Comparison of ENCODE assay signal across 8 cellular contexts in genomic region chr11:75351541-75352416, GRCh38. TPM values are rescaled to one million over a fixed set of nuclear protein-coding genes. Genes with fewer than 3 reads are reported as not detected.
DNase-seq lines count a peak whose midpoint lies in the region; ATAC-seq and TF ChIP-seq lines count a peak whose summit lies in the region.

Gene ARRB1 (minus strand): TSS chr11:75351661. CDS start chr11:75351607, 54 bp downstream.

- H3K9me3 ChIP-seq in HCT116 (ENCODE audit: control insufficient read depth in 1 of 2, insufficient read depth in 1 of 2, low read depth in 1 of 2, low read length in 2 of 2) (no peaks in the 10 kb centered on the region), cardiac muscle cell (ENCODE audit: low read depth) (no peaks in the 10 kb centered on the region), parathyroid adenoma (ENCODE audit: control insufficient read depth, low read length) (no peaks in the 10 kb centered on the region)

- peak; percentile 32 for TF ChIP-seq POLR2A in HCT116 (IDR thresholded peaks at IDR 0.05; ENCODE audit: borderline replicate concordance, extremely low read depth, insufficient read depth, insufficient read length)

- H3K27ac Mint-ChIP-seq in activated naive CD8-positive, alpha-beta T cell treated with anti-CD3 and anti-CD28 coated beads, Interleukin-2, amount 10 ng/mL, durations not matched to agents 7 days and 5 days: peak within 1 kb of the TSS; percentile 98

- H3K79me2 ChIP-seq in HCT116 (ENCODE audit: insufficient read depth, low read length): peaks cover 17% of the 10 kb centered on the region; the same call in 1 of the 2 replicates
- no peaks in the 10 kb centered on the region for H3K79me2 ChIP-seq in parathyroid adenoma

- H3K27ac ChIP-seq in HCT116 (ENCODE audit: low read depth, low read length) (peak within 1 kb of the TSS; percentile 79; the same call in 1 of the 2 replicates), cardiac muscle cell (peak within 1 kb of the TSS; percentile 52), parathyroid adenoma (peak within 1 kb of the TSS; percentile 29)

- H3K36me3 ChIP-seq in HCT116 (ENCODE audit: control insufficient read depth in 1 of 2, insufficient read depth in 2 of 2, low read length in 2 of 2): no peaks in the 10 kb centered on the region
- no peaks in the 10 kb centered on the region for H3K36me3 ChIP-seq in cardiac muscle cell
- no peaks in the 10 kb centered on the region for H3K36me3 ChIP-seq in parathyroid adenoma (ENCODE audit: control insufficient read depth, insufficient read depth, low read length)

- BruUV-seq in HCT116 (replicated peaks; lab: Mats Ljungman, UMichigan): TSS peak; percentile 71

- H3K4me2 ChIP-seq in HCT116 (ENCODE audit: low read length) (peak within 1 kb of the TSS; percentile 99), parathyroid adenoma (ENCODE audit: low read length) (peak within 1 kb of the TSS; percentile 74)

- intact Hi-C loops in HCT116 (cut with micrococcal nuclease): no loop called here

- H3K27me3 ChIP-seq in HCT116 (ENCODE audit: insufficient read depth, low read length) (no peaks in the 10 kb centered on the region), cardiac muscle cell (no peaks in the 10 kb centered on the region), parathyroid adenoma (ENCODE audit: control insufficient read depth, insufficient read depth, low read length) (no peaks in the 10 kb centered on the region)

- CTCF ChIA-PET in HCT116 (lab: Charles Lee): no interaction called here

- H3K4me1 ChIP-seq in HCT116 (ENCODE audit: control insufficient read depth in 1 of 2, insufficient read depth in 2 of 2, low read length in 2 of 2): peaks cover 19 to 59% of the 10 kb centered on the region in 2 experiments; a peak in 3 of 4 replicates
- peaks cover 31% of the 10 kb centered on the region for H3K4me1 ChIP-seq in cardiac muscle cell (ENCODE audit: low read depth)
- H3K4me1 ChIP-seq in parathyroid adenoma: no peaks in the 10 kb centered on the region

- peak within 1 kb of the TSS; percentile 85 for H3K9ac ChIP-seq in HCT116 (ENCODE audit: low read length)
- no peak within 1 kb of the TSS for H3K9ac ChIP-seq in parathyroid adenoma

- DNase-seq in AG08396 (ENCODE audit: low spot score) (peak; percentile 82), HCT116 (ENCODE audit: low read depth, low spot score) (no peak), SK-N-DZ (ENCODE audit: low spot score) (peak; percentile 85), cardiac muscle cell (ENCODE audit: low read depth in 1 of 2, low spot score in 1 of 2) (peak; percentile 70 to 77), cerebellar nuclear complex (lab: John Stamatoyannopoulos, UW) (no peak), NCI-H1105 (lab: John Stamatoyannopoulos, UW) (no peak)
- DNase-seq in activated naive CD8-positive, alpha-beta T cell treated with anti-CD3 and anti-CD28 coated beads, Interleukin-2, amount 10 ng/mL, durations not matched to agents 7 days and 5 days: peak; percentile 78

- H3K27me3 Mint-ChIP-seq in activated naive CD8-positive, alpha-beta T cell treated with anti-CD3 and anti-CD28 coated beads, Interleukin-2, amount 10 ng/mL, durations not matched to agents 7 days and 5 days: no peaks in the 10 kb centered on the region

- H3K9me3 Mint-ChIP-seq in activated naive CD8-positive, alpha-beta T cell treated with anti-CD3 and anti-CD28 coated beads, Interleukin-2, amount 10 ng/mL, durations not matched to agents 7 days and 5 days: no peaks in the 10 kb centered on the region

- peaks cover 54% of the 10 kb centered on the region for H3K4me1 Mint-ChIP-seq in activated naive CD8-positive, alpha-beta T cell treated with anti-CD3 and anti-CD28 coated beads, Interleukin-2, amount 10 ng/mL, durations not matched to agents 7 days and 5 days

- peaks cover 8% of the 10 kb centered on the region for H3K36me3 Mint-ChIP-seq in activated naive CD8-positive, alpha-beta T cell treated with anti-CD3 and anti-CD28 coated beads, Interleukin-2, amount 10 ng/mL, durations not matched to agents 7 days and 5 days

- no peaks in the 10 kb centered on the region for H4K20me1 ChIP-seq in HCT116 (ENCODE audit: insufficient read depth)

- peak within 1 kb of the TSS; percentile 96 for H3K4me3 Mint-ChIP-seq in activated naive CD8-positive, alpha-beta T cell treated with anti-CD3 and anti-CD28 coated beads, Interleukin-2, amount 10 ng/mL, durations not matched to agents 7 days and 5 days

- RAD21 ChIA-PET in HCT116 (lab: Charles Lee; ENCODE audit: low non-redundant PET in 1 of 2, low total read pairs in 2 of 2, uncharacterized antibody in 2 of 2, unreplicated experiment in 2 of 2): no interaction called here

- H2AFZ ChIP-seq in HCT116 (ENCODE audit: low read depth, low read length, poor library complexity, severe bottlenecking): peak within 1 kb of the TSS; percentile 68
- peak within 1 kb of the TSS; percentile 90 for H2AFZ ChIP-seq in parathyroid adenoma

- H3K9me2 ChIP-seq in HCT116 (ENCODE audit: insufficient read depth): no peaks in the 10 kb centered on the region

- peak; percentile 73 for ATAC-seq in HCT116
- peak; percentile 68 for ATAC-seq in activated naive CD8-positive, alpha-beta T cell treated with anti-CD3 and anti-CD28 coated beads, Interleukin-2, amount 10 ng/mL, durations not matched to agents 7 days and 5 days (ENCODE audit: low read depth)

- POLR2A ChIA-PET in HCT116 (lab: Charles Lee): no interaction called here
- POLR2A ChIA-PET in activated naive CD8-positive, alpha-beta T cell treated with anti-CD3 and anti-CD28 coated beads, Interleukin-2, amount 10 ng/mL, durations not matched to agents 7 days and 5 days (lab: Charles Lee): interaction anchor here (0.7 to 4.8 kb wide), 14 partner anchors 10 to 76 kb away, joined by 3 to 63 read pairs (median 7); no protein-coding TSS in a partner anchor

- H3K4me3 ChIP-seq in HCT116 (replicated peaks in 1 of 2; ENCODE audit: low read depth in 1 of 2, low read length in 2 of 2): peak within 1 kb of the TSS; percentile 60 to 86
- H3K4me3 ChIP-seq in cardiac muscle cell: peak within 1 kb of the TSS; percentile 52
- H3K4me3 ChIP-seq in parathyroid adenoma (ENCODE audit: low read depth, low read length): peak within 1 kb of the TSS; percentile 56

- no peak for TF ChIP-seq CTCF in HCT116 (IDR thresholded peaks at IDR 0.05 in 2 of 3, conservative IDR thresholded peaks at IDR 0.05 in 1 of 3; ENCODE audit: borderline replicate concordance in 1 of 3, insufficient read depth in 1 of 3, low read depth in 2 of 3, low read length in 2 of 3)
- no peak for TF ChIP-seq CTCF in cardiac muscle cell (IDR thresholded peaks at IDR 0.05; ENCODE audit: low read depth, low read length)
- TF ChIP-seq CTCF in parathyroid adenoma (IDR thresholded peaks at IDR 0.05): no peak

- no peak for TF ChIP-seq RAD21 in HCT116 (IDR thresholded peaks at IDR 0.05; ENCODE audit: low read depth)

TF ChIP-seq in HCT116, 20 proteins besides CTCF, POLR2A, EP300 and RAD21:
- TF ChIP-seq ZFX (IDR thresholded peaks at IDR 0.05) (peak; percentile 66), POLR2AphosphoS5 (IDR thresholded peaks at IDR 0.05; ENCODE audit: low read depth, low read length) (peak; percentile 27), EZH2phosphoT487 (IDR thresholded peaks at IDR 0.05; ENCODE audit: borderline replicate concordance) (no peak), MAX (IDR thresholded peaks at IDR 0.05) (peak; percentile 54; the same call in 1 of the 2 replicates)

RNA-seq across cellular contexts. Expression of gene ARRB1, which starts in this region (rescaled TPM):
- total RNA-seq in HCT116 (2021; ENCODE audit: unreplicated experiment) (24.2 TPM), cardiac muscle cell (8.7 and 10.7 TPM in 2 replicates)
- 12.0 and 12.9 TPM in 2 replicates for polyA plus RNA-seq in HCT116 (2012)
- 17.8 and 29.7 TPM in 2 replicates for polyA plus RNA-seq in SK-N-DZ (2014; cell fraction: cytosol; rRNA removed)
- polyA plus RNA-seq in SK-N-DZ (2014; cell fraction: nucleus; rRNA removed): 11.8 and 30.2 TPM in 2 replicates
- total RNA-seq in activated naive CD8-positive, alpha-beta T cell treated with anti-CD3 and anti-CD28 coated beads, Interleukin-2, amount 10 ng/mL, durations not matched to agents 7 days and 5 days: 10 to 100 TPM; 61.8 to 64.8 TPM
- polyA plus RNA-seq in cardiac muscle cell: 4.5 and 8.3 TPM in 2 replicates

Comparison
In these comparisons a context has a peak if more than half of its experiments do, and no peak if none do; other contexts are left out.
1. DNase-seq: peak in AG08396 (single experiment), SK-N-DZ (single experiment), activated naive CD8-positive, alpha-beta T cell treated with anti-CD3 and anti-CD28 coated beads, Interleukin-2, amount 10 ng/mL, durations not matched to agents 7 days and 5 days (single experiment) and cardiac muscle cell (2 of 2); none in HCT116 (single experiment), cerebellar nuclear complex (0 of 2) and NCI-H1105 (single experiment).
2. H3K27ac ChIP-seq: peak in every context shown above with its lines; median percentile 79 in HCT116; 52 in cardiac muscle cell; 29 in parathyroid adenoma.
3. Peak in every context shown above with its lines, with median percentiles within 50 percentile points of each other: H3K4me3 ChIP-seq.